In genomic region chr13:114026128-114026880, GRCh38 we compare ENCODE assay signal across 10 cellular contexts. TPM values are rescaled to one million over a fixed set of nuclear protein-coding genes. Genes with fewer than 3 reads are reported as not detected.
DNase-seq lines count a peak whose midpoint lies in the region; ATAC-seq and TF ChIP-seq lines count a peak whose summit lies in the region.
"Had no signal": no experiment of that assay in that cellular context is flagged by ENCODE, and none has a peak within 500 bp of the region (broad histone marks: within the 10 kb centered on the region; RNA-seq: fewer than 3 reads in every experiment).

No MANE protein-coding gene starts in this region.

- no peak for TF ChIP-seq EP300 in esophagus muscularis mucosa (IDR thresholded peaks at IDR 0.05)

- no peak for DNase-seq in stimulated activated naive CD8-positive, alpha-beta T cell treated with anti-CD3 and anti-CD28 coated beads, Interleukin-15, Interleukin-2, amounts not matched to agents 100 U/mL and 50 U/mL, for 24 hours
- no peak for DNase-seq in esophagus muscularis mucosa (ENCODE audit: extremely low spot score)
- DNase-seq in neural progenitor cell (ENCODE audit: low spot score) = no peak
- DNase-seq in COLO668 (lab: John Stamatoyannopoulos, UW; ENCODE audit: unreplicated experiment) = no peak
- no peak for DNase-seq in HAP-1 (ENCODE audit: low spot score in 2 of 2)
- no peak for DNase-seq in GF-D8 (lab: John Stamatoyannopoulos, UW)
- DNase-seq: MG63 had no signal

- peaks cover 3% of the 10 kb centered on the region for H3K4me1 Mint-ChIP-seq in stimulated activated naive CD8-positive, alpha-beta T cell treated with anti-CD3 and anti-CD28 coated beads, Interleukin-15, Interleukin-2, amounts not matched to agents 100 ng/mL and 50 ng/mL, for 24 hours (ENCODE audit: low read depth)
- peaks cover 30% of the 10 kb centered on the region for H3K4me1 Mint-ChIP-seq in neural progenitor cell

- peaks cover 30 to 57% (median 38%) of the 10 kb centered on the region in 4 donors for H3K4me1 ChIP-seq in esophagus muscularis mucosa
- peaks cover 13% of the 10 kb centered on the region for H3K4me1 ChIP-seq in neural progenitor cell
- H3K4me1 ChIP-seq in HAP-1 = no peaks in the 10 kb centered on the region

- no peak for TF ChIP-seq POLR2A in esophagus muscularis mucosa (IDR thresholded peaks at IDR 0.05; ENCODE audit: low read depth)

- no peak overlapping the region for H3K9ac ChIP-seq in neural progenitor cell

- H3K9me3 ChIP-seq in esophagus muscularis mucosa (no peaks in the 10 kb centered on the region), neural progenitor cell (ENCODE audit: low read depth) (no peaks in the 10 kb centered on the region), HAP-1 (no peaks in the 10 kb centered on the region)
- H3K9me3 ChIP-seq: MG63, mucosa of descending colon had no signal

- H3K79me2 ChIP-seq in neural progenitor cell (ENCODE audit: low read depth) = no peaks in the 10 kb centered on the region

- peak overlapping the region; percentile 68 to 79 (median 76) for H3K27ac ChIP-seq in esophagus muscularis mucosa (replicated peaks in 1 of 4)
- H3K27ac ChIP-seq in neural progenitor cell = no peak overlapping the region

- H3K4me3 Mint-ChIP-seq in stimulated activated naive CD8-positive, alpha-beta T cell treated with anti-CD3 and anti-CD28 coated beads, Interleukin-15, Interleukin-2, amounts not matched to agents 100 ng/mL and 50 ng/mL, for 24 hours = no peak overlapping the region
- no peak overlapping the region for H3K4me3 Mint-ChIP-seq in neural progenitor cell

- H3K36me3 Mint-ChIP-seq in stimulated activated naive CD8-positive, alpha-beta T cell treated with anti-CD3 and anti-CD28 coated beads, Interleukin-15, Interleukin-2, amounts not matched to agents 100 ng/mL and 50 ng/mL, for 24 hours (ENCODE audit: low read depth) = peaks cover 23% of the 10 kb centered on the region
- peaks cover 19% of the 10 kb centered on the region for H3K36me3 Mint-ChIP-seq in neural progenitor cell

- no peak overlapping the region for H2AFZ ChIP-seq in neural progenitor cell (replicated peaks)

- whole genome bisulfite sequencing in esophagus muscularis mucosa = 85% methylated on average over 14 of the region's 21 CpGs

- ATAC-seq in stimulated activated naive CD8-positive, alpha-beta T cell treated with anti-CD3 and anti-CD28 coated beads, Interleukin-15, Interleukin-2, amounts not matched to agents 100 U/mL and 50 U/mL, for 24 hours = no peak
- ATAC-seq in GM18868 (IDR thresholded peaks at IDR 0.05; ENCODE audit: unreplicated experiment) = no peak

- TF ChIP-seq CTCF in esophagus muscularis mucosa (IDR thresholded peaks at IDR 0.05) = no peak
- no peak for TF ChIP-seq CTCF in neural progenitor cell (IDR thresholded peaks at IDR 0.05)

- H3K4me2 ChIP-seq in neural progenitor cell = peak overlapping the region; percentile 1

- intact Hi-C loops in esophagus muscularis mucosa (cut with DNase I) = loop anchor here (5.0 kb wide), 1 partner anchor 201 kb away; no protein-coding TSS in a partner anchor

- peaks cover 3% of the 10 kb centered on the region for H3K9me3 Mint-ChIP-seq in stimulated activated naive CD8-positive, alpha-beta T cell treated with anti-CD3 and anti-CD28 coated beads, Interleukin-15, Interleukin-2, amounts not matched to agents 100 ng/mL and 50 ng/mL, for 24 hours
- no peaks in the 10 kb centered on the region for H3K9me3 Mint-ChIP-seq in neural progenitor cell

- H3K4me3 ChIP-seq in esophagus muscularis mucosa (peak overlapping the region in 1 of 4 donors; percentile 35), neural progenitor cell (no peak overlapping the region), HAP-1 (no peak overlapping the region)
- H3K4me3 ChIP-seq: MG63, mucosa of descending colon had no signal

- H3K27ac Mint-ChIP-seq in stimulated activated naive CD8-positive, alpha-beta T cell treated with anti-CD3 and anti-CD28 coated beads, Interleukin-15, Interleukin-2, amounts not matched to agents 100 ng/mL and 50 ng/mL, for 24 hours = peak overlapping the region; percentile 49
- peak overlapping the region; percentile 55 for H3K27ac Mint-ChIP-seq in neural progenitor cell

- no peaks in the 10 kb centered on the region for H3F3A ChIP-seq in neural progenitor cell (ENCODE audit: low read depth)

- in situ Hi-C loops in HAP-1 (cut with MboI; ENCODE audit: low sequenced_read_pairs) = no loop called here

- H3K36me3 ChIP-seq in esophagus muscularis mucosa (peaks cover 2 to 62% (median 35%) of the 10 kb centered on the region in 4 donors), neural progenitor cell (no peaks in the 10 kb centered on the region), HAP-1 (replicated peaks) (no peaks in the 10 kb centered on the region)

- H3K27me3 ChIP-seq in esophagus muscularis mucosa (no peaks in the 10 kb centered on the region), neural progenitor cell (no peaks in the 10 kb centered on the region), HAP-1 (ENCODE audit: low read depth) (no peaks in the 10 kb centered on the region)
- H3K27me3 ChIP-seq: MG63 had no signal

- H3K27me3 Mint-ChIP-seq in stimulated activated naive CD8-positive, alpha-beta T cell treated with anti-CD3 and anti-CD28 coated beads, Interleukin-15, Interleukin-2, amounts not matched to agents 100 ng/mL and 50 ng/mL, for 24 hours = no peaks in the 10 kb centered on the region
- H3K27me3 Mint-ChIP-seq in neural progenitor cell (ENCODE audit: insufficient read depth, low read depth) = no peaks in the 10 kb centered on the region

- H4K20me1 ChIP-seq in neural progenitor cell (ENCODE audit: low read depth) = no peaks in the 10 kb centered on the region

RNA-seq across cellular contexts. Expression of gene C13orf46, which starts 52.4 kb away (rescaled TPM):
- total RNA-seq in esophagus muscularis mucosa = 1 to 10 TPM in 2 of 4 donors, under 1 TPM in 2; 0.17 to 2.1 (median 0.89) TPM
- total RNA-seq in neural progenitor cell (ENCODE audit: low replicate concordance) = not detected in 2 replicates
